ENCODE assay signal across 1 cellular context in genomic region chr1:110872745-110873435, GRCh38.
TF ChIP-seq lines count a peak whose summit lies in the region.

CD53 (plus strand) TSS chr1:110873148; CDS start chr1:110891409, 18,261 bp downstream.

TF ChIP-seq in K562, 482 proteins besides CTCF, POLR2A, EP300 and RAD21 (continued from another document and continues in another):
- TF ChIP-seq NCOA4 (IDR thresholded peaks at IDR 0.05; ENCODE audit: partially characterized antibody) = no peak
- no peak for TF ChIP-seq NR2F6 (CRISPR knock-in tag; IDR thresholded peaks at IDR 0.05)
- TF ChIP-seq FOSL1 (tag; conservative IDR thresholded peaks at IDR 0.05) = no peak
- peak; percentile 69 for TF ChIP-seq ARID1B (IDR thresholded peaks at IDR 0.05)
- TF ChIP-seq POLR2AphosphoS2 (IDR thresholded peaks at IDR 0.05; ENCODE audit: low read length) = no peak
- TF ChIP-seq, protein P1, sequence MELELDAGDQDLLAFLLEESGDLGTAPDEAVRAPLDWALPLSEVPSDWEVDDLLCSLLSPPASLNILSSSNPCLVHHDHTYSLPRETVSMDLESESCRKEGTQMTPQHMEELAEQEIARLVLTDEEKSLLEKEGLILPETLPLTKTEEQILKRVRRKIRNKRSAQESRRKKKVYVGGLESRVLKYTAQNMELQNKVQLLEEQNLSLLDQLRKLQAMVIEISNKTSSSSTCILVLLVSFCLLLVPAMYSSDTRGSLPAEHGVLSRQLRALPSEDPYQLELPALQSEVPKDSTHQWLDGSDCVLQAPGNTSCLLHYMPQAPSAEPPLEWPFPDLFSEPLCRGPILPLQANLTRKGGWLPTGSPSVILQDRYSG (tag; conservative IDR thresholded peaks at IDR 0.05; ENCODE audit: low read depth) = no peak
- TF ChIP-seq ZNF644 (tag; IDR thresholded peaks at IDR 0.05; ENCODE audit: low read depth) = peak; percentile 65; the same call in 1 of the 2 replicates
- peak; percentile 50 for TF ChIP-seq TBP (optimal IDR thresholded peaks at IDR 0.05; ENCODE audit: low read depth, low read length)
- no peak for TF ChIP-seq BMI1 (IDR thresholded peaks at IDR 0.05; ENCODE audit: low read length)
- TF ChIP-seq, protein P2, sequence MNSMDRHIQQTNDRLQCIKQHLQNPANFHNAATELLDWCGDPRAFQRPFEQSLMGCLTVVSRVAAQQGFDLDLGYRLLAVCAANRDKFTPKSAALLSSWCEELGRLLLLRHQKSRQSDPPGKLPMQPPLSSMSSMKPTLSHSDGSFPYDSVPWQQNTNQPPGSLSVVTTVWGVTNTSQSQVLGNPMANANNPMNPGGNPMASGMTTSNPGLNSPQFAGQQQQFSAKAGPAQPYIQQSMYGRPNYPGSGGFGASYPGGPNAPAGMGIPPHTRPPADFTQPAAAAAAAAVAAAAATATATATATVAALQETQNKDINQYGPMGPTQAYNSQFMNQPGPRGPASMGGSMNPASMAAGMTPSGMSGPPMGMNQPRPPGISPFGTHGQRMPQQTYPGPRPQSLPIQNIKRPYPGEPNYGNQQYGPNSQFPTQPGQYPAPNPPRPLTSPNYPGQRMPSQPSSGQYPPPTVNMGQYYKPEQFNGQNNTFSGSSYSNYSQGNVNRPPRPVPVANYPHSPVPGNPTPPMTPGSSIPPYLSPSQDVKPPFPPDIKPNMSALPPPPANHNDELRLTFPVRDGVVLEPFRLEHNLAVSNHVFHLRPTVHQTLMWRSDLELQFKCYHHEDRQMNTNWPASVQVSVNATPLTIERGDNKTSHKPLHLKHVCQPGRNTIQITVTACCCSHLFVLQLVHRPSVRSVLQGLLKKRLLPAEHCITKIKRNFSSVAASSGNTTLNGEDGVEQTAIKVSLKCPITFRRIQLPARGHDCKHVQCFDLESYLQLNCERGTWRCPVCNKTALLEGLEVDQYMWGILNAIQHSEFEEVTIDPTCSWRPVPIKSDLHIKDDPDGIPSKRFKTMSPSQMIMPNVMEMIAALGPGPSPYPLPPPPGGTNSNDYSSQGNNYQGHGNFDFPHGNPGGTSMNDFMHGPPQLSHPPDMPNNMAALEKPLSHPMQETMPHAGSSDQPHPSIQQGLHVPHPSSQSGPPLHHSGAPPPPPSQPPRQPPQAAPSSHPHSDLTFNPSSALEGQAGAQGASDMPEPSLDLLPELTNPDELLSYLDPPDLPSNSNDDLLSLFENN (IDR thresholded peaks at IDR 0.05; ENCODE audit: low read depth in 2 of 2, low read length in 2 of 2) = no peak
- TF ChIP-seq, protein P3, sequence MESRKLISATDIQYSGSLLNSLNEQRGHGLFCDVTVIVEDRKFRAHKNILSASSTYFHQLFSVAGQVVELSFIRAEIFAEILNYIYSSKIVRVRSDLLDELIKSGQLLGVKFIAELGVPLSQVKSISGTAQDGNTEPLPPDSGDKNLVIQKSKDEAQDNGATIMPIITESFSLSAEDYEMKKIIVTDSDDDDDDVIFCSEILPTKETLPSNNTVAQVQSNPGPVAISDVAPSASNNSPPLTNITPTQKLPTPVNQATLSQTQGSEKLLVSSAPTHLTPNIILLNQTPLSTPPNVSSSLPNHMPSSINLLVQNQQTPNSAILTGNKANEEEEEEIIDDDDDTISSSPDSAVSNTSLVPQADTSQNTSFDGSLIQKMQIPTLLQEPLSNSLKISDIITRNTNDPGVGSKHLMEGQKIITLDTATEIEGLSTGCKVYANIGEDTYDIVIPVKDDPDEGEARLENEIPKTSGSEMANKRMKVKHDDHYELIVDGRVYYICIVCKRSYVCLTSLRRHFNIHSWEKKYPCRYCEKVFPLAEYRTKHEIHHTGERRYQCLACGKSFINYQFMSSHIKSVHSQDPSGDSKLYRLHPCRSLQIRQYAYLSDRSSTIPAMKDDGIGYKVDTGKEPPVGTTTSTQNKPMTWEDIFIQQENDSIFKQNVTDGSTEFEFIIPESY (CRISPR knock-in tag; IDR thresholded peaks at IDR 0.05) = 0 out of 2 replicates have a peak, but pooled peaks have one; percentile 28
- TF ChIP-seq CBFB (CRISPR knock-in tag; IDR thresholded peaks at IDR 0.05) = no peak
- no peak for TF ChIP-seq ZFPM2 (CRISPR knock-in tag; IDR thresholded peaks at IDR 0.05)
- TF ChIP-seq ZNF165 (CRISPR knock-in tag; IDR thresholded peaks at IDR 0.05; ENCODE audit: borderline replicate concordance) = no peak
- TF ChIP-seq ASH1L (IDR thresholded peaks at IDR 0.05; ENCODE audit: borderline replicate concordance, low read depth, partially characterized antibody) = no peak
- TF ChIP-seq BHLHE40 (IDR thresholded peaks at IDR 0.05; ENCODE audit: low read length) = no peak
- no peak for TF ChIP-seq TEAD1 (CRISPR knock-in tag; IDR thresholded peaks at IDR 0.05)
- peak in 1 of 3 experiments; percentile 53 for TF ChIP-seq YY1 (IDR thresholded peaks at IDR 0.05; ENCODE audit: borderline replicate concordance in 1 of 3, control insufficient read depth in 1 of 3, extremely low read depth in 1 of 3, insufficient read depth in 3 of 3, insufficient read length in 1 of 3, insufficient replicate concordance in 2 of 3, low read depth in 1 of 3, low read length in 2 of 3)
- no peak for TF ChIP-seq POU5F1 (IDR thresholded peaks at IDR 0.05; ENCODE audit: borderline replicate concordance, low read depth, low read length, partially characterized antibody)
- TF ChIP-seq NR3C1 (CRISPR knock-in tag; IDR thresholded peaks at IDR 0.05) = no peak
- TF ChIP-seq NELFE (IDR thresholded peaks at IDR 0.05; ENCODE audit: insufficient read depth, insufficient read length) = no peak
- 0 out of 4 replicates have a peak, but pooled peaks of 1 of the 2 experiments have one; percentile 40 for TF ChIP-seq NONO (IDR thresholded peaks at IDR 0.05; ENCODE audit: low read depth in 2 of 2, low read length in 1 of 2)
- no peak for TF ChIP-seq ZBTB7A (IDR thresholded peaks at IDR 0.05; ENCODE audit: borderline replicate concordance, control insufficient read depth, low read depth, low read length)
- TF ChIP-seq ERF (CRISPR knock-in tag; IDR thresholded peaks at IDR 0.05) = 0 out of 2 replicates have a peak, but pooled peaks have one; percentile 15
- TF ChIP-seq NR2C1 (IDR thresholded peaks at IDR 0.05) = 0 out of 2 replicates have a peak, but pooled peaks have one; percentile 18
- no peak for TF ChIP-seq NR2C1 (tag; IDR thresholded peaks at IDR 0.05)
- no peak for TF ChIP-seq CEBPG (CRISPR knock-in tag; IDR thresholded peaks at IDR 0.05)
- TF ChIP-seq CEBPG (tag; conservative IDR thresholded peaks at IDR 0.05 in 1 of 2, IDR thresholded peaks at IDR 0.05 in 1 of 2) = no peak; a peak in 1 of 4 replicates
- TF ChIP-seq, protein P4, sequence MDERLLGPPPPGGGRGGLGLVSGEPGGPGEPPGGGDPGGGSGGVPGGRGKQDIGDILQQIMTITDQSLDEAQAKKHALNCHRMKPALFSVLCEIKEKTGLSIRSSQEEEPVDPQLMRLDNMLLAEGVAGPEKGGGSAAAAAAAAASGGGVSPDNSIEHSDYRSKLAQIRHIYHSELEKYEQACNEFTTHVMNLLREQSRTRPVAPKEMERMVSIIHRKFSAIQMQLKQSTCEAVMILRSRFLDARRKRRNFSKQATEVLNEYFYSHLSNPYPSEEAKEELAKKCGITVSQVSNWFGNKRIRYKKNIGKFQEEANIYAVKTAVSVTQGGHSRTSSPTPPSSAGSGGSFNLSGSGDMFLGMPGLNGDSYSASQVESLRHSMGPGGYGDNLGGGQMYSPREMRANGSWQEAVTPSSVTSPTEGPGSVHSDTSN (CRISPR knock-in tag; IDR thresholded peaks at IDR 0.05; ENCODE audit: low read depth) = no peak
- TF ChIP-seq, protein P4 (tag; conservative IDR thresholded peaks at IDR 0.05; ENCODE audit: low read depth) = peak; percentile 70
- TF ChIP-seq ZNF184 (CRISPR knock-in tag; IDR thresholded peaks at IDR 0.05) = no peak
- no peak for TF ChIP-seq ZNF232 (CRISPR knock-in tag; IDR thresholded peaks at IDR 0.05)
- peak; percentile 80 for TF ChIP-seq POLR2H (tag; IDR thresholded peaks at IDR 0.05; ENCODE audit: low read depth)
- TF ChIP-seq NR2C2 (CRISPR knock-in tag; IDR thresholded peaks at IDR 0.05) = no peak
- peak; percentile 31; the same call in 1 of the 2 replicates for TF ChIP-seq NR2C2 (tag; IDR thresholded peaks at IDR 0.05)
- TF ChIP-seq LCOR (CRISPR knock-in tag; IDR thresholded peaks at IDR 0.05) = no peak
- TF ChIP-seq RBM15 (IDR thresholded peaks at IDR 0.05; ENCODE audit: insufficient read depth, low read length) = no peak
- TF ChIP-seq NCOA1 (IDR thresholded peaks at IDR 0.05; ENCODE audit: low read depth) = no peak
- TF ChIP-seq, protein P5, sequence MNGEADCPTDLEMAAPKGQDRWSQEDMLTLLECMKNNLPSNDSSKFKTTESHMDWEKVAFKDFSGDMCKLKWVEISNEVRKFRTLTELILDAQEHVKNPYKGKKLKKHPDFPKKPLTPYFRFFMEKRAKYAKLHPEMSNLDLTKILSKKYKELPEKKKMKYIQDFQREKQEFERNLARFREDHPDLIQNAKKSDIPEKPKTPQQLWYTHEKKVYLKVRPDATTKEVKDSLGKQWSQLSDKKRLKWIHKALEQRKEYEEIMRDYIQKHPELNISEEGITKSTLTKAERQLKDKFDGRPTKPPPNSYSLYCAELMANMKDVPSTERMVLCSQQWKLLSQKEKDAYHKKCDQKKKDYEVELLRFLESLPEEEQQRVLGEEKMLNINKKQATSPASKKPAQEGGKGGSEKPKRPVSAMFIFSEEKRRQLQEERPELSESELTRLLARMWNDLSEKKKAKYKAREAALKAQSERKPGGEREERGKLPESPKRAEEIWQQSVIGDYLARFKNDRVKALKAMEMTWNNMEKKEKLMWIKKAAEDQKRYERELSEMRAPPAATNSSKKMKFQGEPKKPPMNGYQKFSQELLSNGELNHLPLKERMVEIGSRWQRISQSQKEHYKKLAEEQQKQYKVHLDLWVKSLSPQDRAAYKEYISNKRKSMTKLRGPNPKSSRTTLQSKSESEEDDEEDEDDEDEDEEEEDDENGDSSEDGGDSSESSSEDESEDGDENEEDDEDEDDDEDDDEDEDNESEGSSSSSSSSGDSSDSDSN (IDR thresholded peaks at IDR 0.05; ENCODE audit: borderline replicate concordance in 1 of 2, low read depth in 2 of 2, low read length in 2 of 2) = no peak
- TF ChIP-seq TGIF2 (CRISPR knock-in tag; IDR thresholded peaks at IDR 0.05) = no peak
- TF ChIP-seq SMARCC2 (IDR thresholded peaks at IDR 0.05; ENCODE audit: low read depth) = peak; percentile 36; the same call in 1 of the 2 replicates
- 0 out of 2 replicates have a peak, but pooled peaks have one; percentile 21 for TF ChIP-seq GTF2E2 (tag; IDR thresholded peaks at IDR 0.05)
- no peak for TF ChIP-seq MYNN (IDR thresholded peaks at IDR 0.05)
- no peak for TF ChIP-seq MYNN (CRISPR knock-in tag; IDR thresholded peaks at IDR 0.05)
- 0 out of 2 replicates have a peak, but pooled peaks have one; percentile 14 for TF ChIP-seq ETV1 (tag; conservative IDR thresholded peaks at IDR 0.05; ENCODE audit: low read depth)
- TF ChIP-seq KLF16 (IDR thresholded peaks at IDR 0.05) = 0 out of 2 replicates have a peak, but pooled peaks have one; percentile 10
- TF ChIP-seq ZNF584 (CRISPR knock-in tag; IDR thresholded peaks at IDR 0.05; ENCODE audit: low read depth) = peak; percentile 69; the same call in 1 of the 2 replicates
- TF ChIP-seq MTA2 (IDR thresholded peaks at IDR 0.05; ENCODE audit: low read depth) = no peak
- no peak for TF ChIP-seq POLR2AphosphoS5 (IDR thresholded peaks at IDR 0.05; ENCODE audit: control insufficient read depth, insufficient read depth, low read depth, low read length)
- TF ChIP-seq, protein P6, sequence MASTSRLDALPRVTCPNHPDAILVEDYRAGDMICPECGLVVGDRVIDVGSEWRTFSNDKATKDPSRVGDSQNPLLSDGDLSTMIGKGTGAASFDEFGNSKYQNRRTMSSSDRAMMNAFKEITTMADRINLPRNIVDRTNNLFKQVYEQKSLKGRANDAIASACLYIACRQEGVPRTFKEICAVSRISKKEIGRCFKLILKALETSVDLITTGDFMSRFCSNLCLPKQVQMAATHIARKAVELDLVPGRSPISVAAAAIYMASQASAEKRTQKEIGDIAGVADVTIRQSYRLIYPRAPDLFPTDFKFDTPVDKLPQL (IDR thresholded peaks at IDR 0.05; ENCODE audit: extremely low read depth, insufficient read length) = no peak
- TF ChIP-seq CAMTA2 (CRISPR knock-in tag; conservative IDR thresholded peaks at IDR 0.05) = no peak
- TF ChIP-seq HNRNPUL1 (IDR thresholded peaks at IDR 0.05; ENCODE audit: low read length) = no peak
- TF ChIP-seq, protein P7, sequence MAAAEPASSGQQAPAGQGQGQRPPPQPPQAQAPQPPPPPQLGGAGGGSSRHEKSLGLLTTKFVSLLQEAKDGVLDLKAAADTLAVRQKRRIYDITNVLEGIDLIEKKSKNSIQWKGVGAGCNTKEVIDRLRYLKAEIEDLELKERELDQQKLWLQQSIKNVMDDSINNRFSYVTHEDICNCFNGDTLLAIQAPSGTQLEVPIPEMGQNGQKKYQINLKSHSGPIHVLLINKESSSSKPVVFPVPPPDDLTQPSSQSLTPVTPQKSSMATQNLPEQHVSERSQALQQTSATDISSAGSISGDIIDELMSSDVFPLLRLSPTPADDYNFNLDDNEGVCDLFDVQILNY (CRISPR knock-in tag; IDR thresholded peaks at IDR 0.05) = no peak; the same call in 1 of the 2 replicates
- peak; percentile 55 for TF ChIP-seq PHF8 (IDR thresholded peaks at IDR 0.05; ENCODE audit: borderline replicate concordance, low read length)
- no peak for TF ChIP-seq MED1 (CRISPR knock-in tag; IDR thresholded peaks at IDR 0.05; ENCODE audit: borderline replicate concordance)
- no peak for TF ChIP-seq NR4A1 (CRISPR knock-in tag; IDR thresholded peaks at IDR 0.05)
- TF ChIP-seq NR4A1 (tag; IDR thresholded peaks at IDR 0.05) = 0 out of 2 replicates have a peak, but pooled peaks have one; percentile 23
- TF ChIP-seq MEF2D (tag; conservative IDR thresholded peaks at IDR 0.05; ENCODE audit: low read depth) = 0 out of 2 replicates have a peak, but pooled peaks have one; percentile 14
- no peak for TF ChIP-seq ZNF282 (CRISPR knock-in tag; IDR thresholded peaks at IDR 0.05)
- TF ChIP-seq BRD4 (IDR thresholded peaks at IDR 0.05) = peak; percentile 65; the same call in 1 of the 2 replicates
- TF ChIP-seq CSDE1 (IDR thresholded peaks at IDR 0.05) = no peak
- no peak for TF ChIP-seq ARHGAP35 (IDR thresholded peaks at IDR 0.05; ENCODE audit: partially characterized antibody)
- TF ChIP-seq ZNF24 (IDR thresholded peaks at IDR 0.05) = no peak; the same call in 1 of the 2 replicates
- no peak for TF ChIP-seq FOXJ2 (tag; IDR thresholded peaks at IDR 0.05)
- TF ChIP-seq, protein P8, sequence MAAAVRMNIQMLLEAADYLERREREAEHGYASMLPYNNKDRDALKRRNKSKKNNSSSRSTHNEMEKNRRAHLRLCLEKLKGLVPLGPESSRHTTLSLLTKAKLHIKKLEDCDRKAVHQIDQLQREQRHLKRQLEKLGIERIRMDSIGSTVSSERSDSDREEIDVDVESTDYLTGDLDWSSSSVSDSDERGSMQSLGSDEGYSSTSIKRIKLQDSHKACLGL (CRISPR knock-in tag; IDR thresholded peaks at IDR 0.05; ENCODE audit: borderline replicate concordance, poor library complexity, severe bottlenecking) = no peak
